ENCODE assay signal across 17 cellular contexts in genomic region chr2:68263632-68264031, GRCh38. TPM values are rescaled to one million over a fixed set of nuclear protein-coding genes. Genes with fewer than 3 reads are reported as not detected.
DNase-seq lines count a peak whose midpoint lies in the region; ATAC-seq and TF ChIP-seq lines count a peak whose summit lies in the region.
"Had no signal": no experiment of that assay in that cellular context is flagged by ENCODE, and none has a peak within 500 bp of the region (broad histone marks: within the 10 kb centered on the region; RNA-seq: fewer than 3 reads in every experiment).

No MANE protein-coding gene starts in this region.

- TF ChIP-seq CTCF in WERI-Rb-1 (IDR thresholded peaks at IDR 0.05; ENCODE audit: low read depth, low read length) (no peak), GM10248 (IDR thresholded peaks at IDR 0.05; ENCODE audit: control extremely low read depth, extremely low read depth, low read depth, missing control alignments) (no peak)

- no peaks in the 10 kb centered on the region for H3K79me2 ChIP-seq in Karpas-422 (ENCODE audit: low read length)

- H3K9me3 ChIP-seq in WERI-Rb-1 (ENCODE audit: severe bottlenecking): no peaks in the 10 kb centered on the region
- no peaks in the 10 kb centered on the region for H3K9me3 ChIP-seq in Karpas-422 (ENCODE audit: low read length)
- H3K9me3 ChIP-seq: BLaER1 had no signal

- H3K27me3 ChIP-seq in WERI-Rb-1 (ENCODE audit: insufficient read depth, low read depth, severe bottlenecking) (no peaks in the 10 kb centered on the region), Karpas-422 (ENCODE audit: low read length) (peaks cover 3% of the 10 kb centered on the region; the same call in 1 of the 2 replicates)
- H3K27me3 ChIP-seq: BLaER1 had no signal

- POLR2A ChIA-PET in GM10248 (lab: Yijun Ruan, JAX): no interaction called here

- no peak overlapping the region for H2AFZ ChIP-seq in Karpas-422 (ENCODE audit: low read length)

- ATAC-seq in left lobe of liver: peak; percentile 82
- ATAC-seq: GM12878 had no signal

- CTCF ChIA-PET in GM10248 (lab: Yijun Ruan, JAX): interaction anchor here (0.9 to 1.0 kb wide), 2 partner anchors 13 to 32 kb away, joined by 3 read pairs; no protein-coding TSS in a partner anchor

- H3K9me2 ChIP-seq in Karpas-422 (replicated peaks; ENCODE audit: insufficient read depth, low read length): no peaks in the 10 kb centered on the region

- DNase-seq in NCI-H1105 treated with DMSO at 0.1 percent for 48 hours (lab: John Stamatoyannopoulos, UW) (peak; percentile 2), NCI-H1105 (lab: John Stamatoyannopoulos, UW) (no peak), NCI-H1436 treated with DMSO at 0.1 percent for 48 hours (lab: John Stamatoyannopoulos, UW) (peak; percentile 64), NCI-H748 treated with DMSO at 0.1 percent for 48 hours (lab: John Stamatoyannopoulos, UW) (peak; percentile 52), left lobe of liver (ENCODE audit: low spot score) (no peak), WERI-Rb-1 (no peak), GM10248 (ENCODE audit: extremely low spot score) (no peak), Karpas-422 (no peak)
- DNase-seq: CD8-positive, alpha-beta memory T cell; H7; IMR-90; NCI-H187; NK-92 treated with Interleukin-12 subunit alpha and Interleukin-12 subunit beta, amount 100 ng/mL, for 24 hours; T-helper 9 cell had no signal

- no peaks in the 10 kb centered on the region for H4K20me1 ChIP-seq in Karpas-422 (ENCODE audit: insufficient read depth, low read depth, low read length)
- H4K20me1 ChIP-seq: BLaER1 had no signal

- H3K36me3 ChIP-seq in WERI-Rb-1: no peaks in the 10 kb centered on the region
- no peaks in the 10 kb centered on the region for H3K36me3 ChIP-seq in Karpas-422 (ENCODE audit: insufficient read depth, low read length)
- H3K36me3 ChIP-seq: BLaER1 had no signal

- no peak overlapping the region for H3K4me2 ChIP-seq in Karpas-422 (ENCODE audit: low read depth, low read length, poor library complexity, severe bottlenecking)
- H3K4me2 ChIP-seq: BLaER1 had no signal

- H3K9ac ChIP-seq in Karpas-422 (ENCODE audit: low read length): no peak overlapping the region
- H3K9ac ChIP-seq: BLaER1 had no signal

- H3K4me3 ChIP-seq in WERI-Rb-1 (ENCODE audit: low read depth, low read length): no peak overlapping the region
- H3K4me3 ChIP-seq in Karpas-422 (ENCODE audit: low read length): no peak overlapping the region
- H3K4me3 ChIP-seq: BLaER1, GM12878 had no signal

- H3K4me1 ChIP-seq in Karpas-422 (ENCODE audit: low read length): no peaks in the 10 kb centered on the region

- no peak overlapping the region for H3K27ac ChIP-seq in WERI-Rb-1
- no peak overlapping the region for H3K27ac ChIP-seq in Karpas-422 (ENCODE audit: low read length)
- H3K27ac ChIP-seq: 22Rv1, BLaER1 had no signal

RNA-seq across cellular contexts. Expression of gene PPP3R1, which starts 11.3 kb away (rescaled TPM):
- total RNA-seq in left lobe of liver: 23.5 TPM
- 24.1 and 55.9 TPM in 2 replicates for total RNA-seq in Karpas-422 (2014; rRNA removed; shearing (Covaris generic); ENCODE audit: low replicate concordance)

RNA-seq across cellular contexts. Expression of gene CNRIP1, which starts 56.1 kb away (rescaled TPM):
- total RNA-seq in left lobe of liver: 2.3 TPM
- 2.8 TPM in 1 of 2 replicates, not detected in the other for total RNA-seq in Karpas-422 (2014; rRNA removed; shearing (Covaris generic); ENCODE audit: low replicate concordance)
- total RNA-seq: GM12878 had no signal

Comparison
In these comparisons a context has a peak if more than half of its experiments do, and no peak if none do; other contexts are left out.
1. DNase-seq: peak in NCI-H1105 treated with DMSO at 0.1 percent for 48 hours (single experiment), NCI-H1436 treated with DMSO at 0.1 percent for 48 hours (single experiment) and NCI-H748 treated with DMSO at 0.1 percent for 48 hours (single experiment); none in NCI-H1105 (single experiment), left lobe of liver (single experiment), WERI-Rb-1 (single experiment), GM10248 (single experiment) and Karpas-422 (single experiment).